In the genomic region with DNA sequence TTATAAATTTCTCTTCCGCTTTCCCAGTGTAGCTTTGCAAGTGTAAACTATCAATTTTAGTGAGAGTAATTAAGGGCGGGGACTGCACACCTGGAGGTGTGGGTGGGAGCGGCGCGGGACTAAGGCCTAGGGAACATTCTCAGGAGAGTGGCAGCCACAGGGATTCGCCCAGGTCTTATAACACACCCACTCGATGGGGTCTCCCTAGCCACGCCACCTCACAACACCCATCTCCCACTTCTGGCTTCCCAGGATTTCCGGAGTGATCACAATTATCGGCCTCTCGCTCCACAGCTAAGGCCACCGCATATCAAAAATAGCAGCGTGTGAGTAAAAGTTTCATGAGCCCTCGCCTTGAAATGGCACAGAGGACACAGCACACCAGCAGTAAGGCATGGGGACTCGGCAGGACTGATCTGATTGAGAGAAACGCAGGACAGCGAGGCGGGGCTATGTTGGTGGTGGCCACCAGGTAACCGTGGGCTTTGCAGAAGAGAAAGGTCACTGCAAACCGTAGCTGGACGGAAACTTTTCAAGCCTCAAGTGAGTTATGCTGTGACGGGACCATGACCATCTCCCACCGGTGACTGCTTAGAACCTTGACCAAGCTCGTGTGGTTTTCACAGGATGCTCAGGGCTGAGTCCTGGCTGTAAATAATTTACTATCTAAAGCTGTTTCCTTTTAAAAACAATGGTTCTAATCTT, we compare ENCODE assay signal across 8 cellular contexts. TPM values are rescaled to one million over a fixed set of nuclear protein-coding genes. Genes with fewer than 3 reads are reported as not detected.
DNase-seq lines count a peak whose midpoint lies in the region; ATAC-seq and TF ChIP-seq lines count a peak whose summit lies in the region.

No MANE protein-coding gene starts in this region.

- peak overlapping the region; percentile 28; the same call in 1 of the 2 replicates for H3K56ac ChIP-seq in IMR-90 (ENCODE audit: extremely low read depth, insufficient read depth, low read length)

- H3K27ac Mint-ChIP-seq in Calu3 (ENCODE audit: unreplicated experiment) (peak overlapping the region; percentile 91), osteocyte (ENCODE audit: unreplicated experiment) (peak overlapping the region; percentile 96)

- CTCF ChIA-PET in Calu3 (lab: Charles Lee) = interaction anchor here (0.5 to 0.6 kb wide), 4 partner anchors 78 to 1385 kb away, joined by 3 to 5 read pairs (median 4); no protein-coding TSS in a partner anchor
- CTCF ChIA-PET in IMR-90 (lab: Yijun Ruan, JAX) = no interaction called here

- peak overlapping the region; percentile 70 for H3K18ac ChIP-seq in IMR-90 (ENCODE audit: low read depth, low read length)

- H2BK20ac ChIP-seq in IMR-90 (ENCODE audit: low read depth, low read length) = peak overlapping the region; percentile 66

- H3K14ac ChIP-seq in IMR-90 (replicated peaks; ENCODE audit: low read depth, low read length) = peak overlapping the region; percentile 67

- H3K4ac ChIP-seq in IMR-90 (ENCODE audit: low read depth, low read length) = peak overlapping the region; percentile 64

- dilution Hi-C loops in IMR-90 (cut with HindIII; ENCODE audit: low sequenced_read_pairs, unreplicated experiment) = no loop called here

- peak overlapping the region; percentile 45 for H4K5ac ChIP-seq in IMR-90 (ENCODE audit: low read depth, low read length)

- peaks cover 0 to 12% of the 10 kb centered on the region in 2 experiments; a peak in 2 of 4 replicates for H3K79me1 ChIP-seq in IMR-90 (ENCODE audit: low read depth in 1 of 2, low read length in 2 of 2)

- peak overlapping the region; percentile 24 to 72 for H4K8ac ChIP-seq in IMR-90 (ENCODE audit: low read depth in 2 of 2, low read length in 2 of 2)

- no peak for TF ChIP-seq CTCF in Calu3 (IDR thresholded peaks at IDR 0.05; ENCODE audit: unreplicated experiment)
- TF ChIP-seq CTCF in IMR-90 (conservative IDR thresholded peaks at IDR 0.05; ENCODE audit: low read depth, low read length) = no peak
- TF ChIP-seq CTCF in esophagus muscularis mucosa (IDR thresholded peaks at IDR 0.05) = no peak
- no peak for TF ChIP-seq CTCF in osteocyte (IDR thresholded peaks at IDR 0.05)

- TF ChIP-seq POLR2A in IMR-90 (IDR thresholded peaks at IDR 0.05; ENCODE audit: low read depth, low read length) = no peak
- TF ChIP-seq POLR2A in esophagus muscularis mucosa (IDR thresholded peaks at IDR 0.05; ENCODE audit: low read depth) = no peak

- 67% methylated on average over 12 of the region's 24 CpGs; no CpG with 5 or more reads in 1 of the 2 experiments for WGBS in IMR-90 (ENCODE audit: extremely low coverage in 2 of 2, insufficient read length in 1 of 2), 2 experiments
- 67% methylated on average over 24 of the region's 24 CpGs for WGBS in esophagus muscularis mucosa

- H2AK5ac ChIP-seq in IMR-90 (ENCODE audit: low read depth, low read length) = peak overlapping the region; percentile 81

- peak; percentile 21 for DNase-seq in Calu3
- DNase-seq in IMR-90 = no peak
- no peak for DNase-seq in esophagus muscularis mucosa (ENCODE audit: extremely low spot score)
- no peak for DNase-seq in osteocyte (ENCODE audit: extremely low spot score, unreplicated experiment)
- no peak for DNase-seq in NOMO-1 treated with dmso at 0.1 percent for 144 hours (lab: John Stamatoyannopoulos, UW; ENCODE audit: unreplicated experiment)
- no peak for DNase-seq in activated CD8-positive, alpha-beta memory T cell treated with anti-CD3 and anti-CD28 coated beads, Interleukin-2, amount 50 U/mL, for 48 hours
- DNase-seq in DMS153 treated with DMSO at 0.1 percent for 48 hours (lab: John Stamatoyannopoulos, UW; ENCODE audit: unreplicated experiment) = no peak
- DNase-seq in AG08395 (ENCODE audit: low spot score) = no peak

- ATAC-seq in IMR-90 (ENCODE audit: low read depth) = no peak

- H2BK5ac ChIP-seq in IMR-90 (ENCODE audit: low read depth, low read length, poor library complexity, severe bottlenecking) = peak overlapping the region; percentile 94

- H3K4me1 Mint-ChIP-seq in Calu3 (ENCODE audit: low read depth, unreplicated experiment) (peaks cover 21% of the 10 kb centered on the region), osteocyte (ENCODE audit: unreplicated experiment) (peaks cover 43% of the 10 kb centered on the region)

- H3K4me3 ChIP-seq in IMR-90 (ENCODE audit: insufficient read depth, low read depth, low read length) = peak overlapping the region; percentile 90
- H3K4me3 ChIP-seq in esophagus muscularis mucosa = peak overlapping the region; percentile 59 to 77 (median 66)

- H3K27me3 Mint-ChIP-seq in Calu3 (ENCODE audit: unreplicated experiment) (no peaks in the 10 kb centered on the region), osteocyte (ENCODE audit: unreplicated experiment) (no peaks in the 10 kb centered on the region)

- no peaks in the 10 kb centered on the region for H3K9me3 ChIP-seq in IMR-90 (ENCODE audit: control insufficient read depth, insufficient read depth, low read length)
- peaks cover 0 to under 1% (median 0%) of the 10 kb centered on the region in 4 donors for H3K9me3 ChIP-seq in esophagus muscularis mucosa

- peak overlapping the region; percentile 92 for H2AK9ac ChIP-seq in IMR-90 (replicated peaks; ENCODE audit: low read depth, low read length, poor library complexity)

- peak overlapping the region; percentile 78 for H3K4me3 Mint-ChIP-seq in Calu3 (ENCODE audit: low read depth, unreplicated experiment)
- H3K4me3 Mint-ChIP-seq in osteocyte (ENCODE audit: unreplicated experiment) = peak overlapping the region; percentile 88

- H3K4me1 ChIP-seq in IMR-90 (ENCODE audit: control insufficient read depth, insufficient read depth, low read length) (peaks cover 7% of the 10 kb centered on the region), esophagus muscularis mucosa (peaks cover 8 to 20% (median 20%) of the 10 kb centered on the region in 4 donors)

- H3K36me3 ChIP-seq in IMR-90 (ENCODE audit: control insufficient read depth, insufficient read depth, low read length) (peaks cover 2% of the 10 kb centered on the region; the same call in 1 of the 2 replicates), esophagus muscularis mucosa (no peaks in the 10 kb centered on the region)

- H2AFZ ChIP-seq in IMR-90 (replicated peaks; ENCODE audit: low read length, poor library complexity) = peak overlapping the region; percentile 93

- intact Hi-C loops in Calu3 (cut with micrococcal nuclease; ENCODE audit: unreplicated experiment) = loop anchor here (2.0 to 5.0 kb wide), 3 partner anchors 62 to 402 kb away; no protein-coding TSS in a partner anchor
- intact Hi-C loops in IMR-90 (cut with micrococcal nuclease) = loop anchor here (5.0 to 10.0 kb wide), 7 partner anchors 102 to 402 kb away; no protein-coding TSS in a partner anchor
- intact Hi-C loops in esophagus muscularis mucosa (cut with DNase I) = loop anchor here (5.0 kb wide), 1 partner anchor 258 kb away; no protein-coding TSS in a partner anchor

- TF ChIP-seq RAD21 in IMR-90 (IDR thresholded peaks at IDR 0.05; ENCODE audit: low read length) = no peak

- H4K91ac ChIP-seq in IMR-90 (ENCODE audit: insufficient read depth, low read depth, low read length) = peak overlapping the region; percentile 82

- in situ Hi-C loops in IMR-90 (cut with MboI; ENCODE audit: low sequenced_read_pairs) = loop anchor here (5.0 kb wide), 1 partner anchor 258 kb away; no protein-coding TSS in a partner anchor

- H3K27ac ChIP-seq in IMR-90 (ENCODE audit: insufficient read depth, low read length) (peak overlapping the region; percentile 90), esophagus muscularis mucosa (replicated peaks in 1 of 4) (peak overlapping the region; percentile 74 to 87 (median 84))

- H2BK15ac ChIP-seq in IMR-90 (ENCODE audit: low read depth, low read length) = peak overlapping the region; percentile 18; the same call in 2 of the 3 replicates

- H3K9me1 ChIP-seq in IMR-90 (ENCODE audit: insufficient read depth, low read length) = peaks cover 8% of the 10 kb centered on the region; the same call in 1 of the 2 replicates

- TF ChIP-seq EP300 in esophagus muscularis mucosa (IDR thresholded peaks at IDR 0.05) = no peak

- BruUV-seq in Calu3 (replicated peaks; lab: Mats Ljungman, UMichigan) (no TSS peak), IMR-90 (replicated peaks; lab: Mats Ljungman, UMichigan) (no TSS peak)

- H3K9me3 Mint-ChIP-seq in Calu3 (ENCODE audit: low read depth, unreplicated experiment) (no peaks in the 10 kb centered on the region), osteocyte (ENCODE audit: unreplicated experiment) (no peaks in the 10 kb centered on the region)

- peaks cover 8% of the 10 kb centered on the region; the same call in 1 of the 2 replicates for H4K20me1 ChIP-seq in IMR-90 (ENCODE audit: insufficient read depth, low read length)

- H3K27me3 ChIP-seq in IMR-90 (ENCODE audit: control insufficient read depth, insufficient read depth, low read length) (no peaks in the 10 kb centered on the region), esophagus muscularis mucosa (peaks cover 0 to 49% (median 11%) of the 10 kb centered on the region in 4 donors)

- H3K9ac ChIP-seq in IMR-90 (ENCODE audit: low read depth, low read length) = peak overlapping the region; percentile 74

- POLR2A ChIA-PET in IMR-90 (lab: Charles Lee; ENCODE audit: unreplicated experiment) = interaction anchor here (0.7 to 0.9 kb wide), 2 partner anchors 247 to 261 kb away, joined by 4 to 16 read pairs; no protein-coding TSS in a partner anchor

- peak overlapping the region; percentile 81 for H3K4me2 ChIP-seq in IMR-90 (ENCODE audit: low read depth, low read length)

- H3K36me3 Mint-ChIP-seq in Calu3 (ENCODE audit: insufficient read depth, unreplicated experiment) (peaks cover 30% of the 10 kb centered on the region), osteocyte (ENCODE audit: unreplicated experiment) (no peaks in the 10 kb centered on the region)

- H2BK120ac ChIP-seq in IMR-90 (ENCODE audit: low read depth, low read length) = peak overlapping the region; percentile 67

- peak overlapping the region; percentile 70 for H3K23ac ChIP-seq in IMR-90 (ENCODE audit: low read depth, low read length)

TF ChIP-seq in IMR-90, 13 proteins besides CTCF, POLR2A, EP300 and RAD21 (continues in another document):
- no peak for TF ChIP-seq FOS (IDR thresholded peaks at IDR 0.05; ENCODE audit: low read depth, low read length)
- no peak for TF ChIP-seq CEBPB (IDR thresholded peaks at IDR 0.05; ENCODE audit: low read depth, low read length)
- no peak for TF ChIP-seq MAFK (IDR thresholded peaks at IDR 0.05; ENCODE audit: low read depth, low read length)

RNA-seq across cellular contexts. Expression of gene LPAR1, which starts 1.1 kb away (rescaled TPM):
- total RNA-seq in Calu3 (2022) (6.3 and 7.1 TPM in 2 replicates), IMR-90 (2012; rRNA removed) (260 and 315 TPM in 2 replicates), esophagus muscularis mucosa (10 to 100 TPM; 34.1 to 55.5 (median 48.8) TPM), osteocyte (119 and 120 TPM in 2 replicates)
- 171 and 201 TPM in 2 replicates for polyA plus RNA-seq in IMR-90 (2012; rRNA removed)
- 102 and 130 TPM in 2 replicates for polyA plus RNA-seq in IMR-90 (2012; cell fraction: cytosol; rRNA removed)
- polyA plus RNA-seq in IMR-90 (2012; cell fraction: nucleus; rRNA removed; ENCODE audit: low replicate concordance) = 81.0 and 182 TPM in 2 replicates
